Comparison of ENCODE assay signal across 18 cellular contexts in the genomic region with DNA sequence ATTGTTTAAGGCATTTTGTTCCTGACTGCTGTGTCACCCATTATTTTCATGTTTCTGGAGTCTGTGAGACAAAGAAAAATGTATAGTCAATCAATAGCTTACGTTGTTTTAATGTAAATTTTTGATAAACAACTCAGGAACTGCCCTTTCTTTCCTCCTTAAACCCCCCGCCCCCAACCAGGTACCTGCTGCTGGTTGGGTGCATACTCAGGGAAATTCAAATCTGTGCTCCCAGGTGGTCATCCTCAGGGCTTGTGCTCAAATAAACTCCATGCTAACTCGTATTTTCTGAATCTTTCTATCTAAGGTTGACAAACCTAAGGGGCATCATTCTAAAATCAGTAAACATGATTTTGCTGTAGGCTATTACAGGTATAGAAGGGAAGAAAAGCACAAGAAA. TPM values are rescaled to one million over a fixed set of nuclear protein-coding genes. Genes with fewer than 3 reads are reported as not detected.
DNase-seq lines count a peak whose midpoint lies in the region; ATAC-seq and TF ChIP-seq lines count a peak whose summit lies in the region.
"Had no signal": no experiment of that assay in that cellular context is flagged by ENCODE, and none has a peak within 500 bp of the region (broad histone marks: within the 10 kb centered on the region; RNA-seq: fewer than 3 reads in every experiment).

No MANE protein-coding gene starts in this region.

- H3K9me3 Mint-ChIP-seq in GM23338 (peaks cover 4% of the 10 kb centered on the region), type B pancreatic cell (no peaks in the 10 kb centered on the region)
- H3K9me3 Mint-ChIP-seq: CD14-positive monocyte had no signal

- H3K27ac Mint-ChIP-seq in GM23338 (peak overlapping the region; percentile 99), type B pancreatic cell (no peak overlapping the region)

- H3K9ac ChIP-seq in HUES64 (ENCODE audit: low read depth, low read length), result peak overlapping the region; percentile 51
- H3K9ac ChIP-seq in smooth muscle cell (ENCODE audit: low read depth), result no peak overlapping the region

- H3K4me2 ChIP-seq in GM23338 (peak overlapping the region; percentile 61), hepatocyte (peak overlapping the region; percentile 41), smooth muscle cell (peak overlapping the region; percentile 75)

- H3K4me1 ChIP-seq in GM23338 (ENCODE audit: insufficient read depth) (peaks cover 48% of the 10 kb centered on the region), HUES64 (ENCODE audit: insufficient read depth, low read length) (peaks cover 41% of the 10 kb centered on the region), hepatocyte (ENCODE audit: insufficient read depth) (peaks cover 12% of the 10 kb centered on the region), smooth muscle cell (ENCODE audit: low read depth) (peaks cover 12% of the 10 kb centered on the region)

- WGBS in HUES64, result 30% methylated on average over 2 of the region's 3 CpGs
- 39% methylated on average over 3 of the region's 3 CpGs for WGBS in hepatocyte (ENCODE audit: low lambda C conversion rate, missing lambda C conversion rate)
- WGBS in smooth muscle cell (ENCODE audit: low lambda C conversion rate), result 45% methylated on average over 3 of the region's 3 CpGs

- H3K27me3 Mint-ChIP-seq in GM23338 (ENCODE audit: insufficient read depth, low read depth, poor library complexity) (peaks cover 19% of the 10 kb centered on the region), type B pancreatic cell (peaks cover 57% of the 10 kb centered on the region)

- H3K9me2 ChIP-seq in GM23338 (ENCODE audit: insufficient read depth) (no peaks in the 10 kb centered on the region), hepatocyte (replicated peaks; ENCODE audit: insufficient read depth) (no peaks in the 10 kb centered on the region)

- H3K36me3 ChIP-seq in GM23338 (ENCODE audit: insufficient read depth), result no peaks in the 10 kb centered on the region
- no peaks in the 10 kb centered on the region for H3K36me3 ChIP-seq in HUES64 (ENCODE audit: insufficient read depth, low read length)
- H3K36me3 ChIP-seq in hepatocyte (replicated peaks; ENCODE audit: insufficient read depth, low read depth), result no peaks in the 10 kb centered on the region
- H3K36me3 ChIP-seq in smooth muscle cell (ENCODE audit: low read depth), result no peaks in the 10 kb centered on the region

- H3K4me3 ChIP-seq in GM23338, result peak overlapping the region; percentile 34; the same call in 1 of the 2 replicates
- no peak overlapping the region for H3K4me3 ChIP-seq in HUES64 (ENCODE audit: low read length)
- no peak overlapping the region for H3K4me3 ChIP-seq in hepatocyte
- no peak overlapping the region for H3K4me3 ChIP-seq in smooth muscle cell

- H3K9me3 ChIP-seq in HUES64 (ENCODE audit: insufficient read depth, low read depth, low read length), result peaks cover 3% of the 10 kb centered on the region; the same call in 1 of the 2 replicates
- no peaks in the 10 kb centered on the region for H3K9me3 ChIP-seq in hepatocyte (ENCODE audit: low read depth)
- no peaks in the 10 kb centered on the region for H3K9me3 ChIP-seq in smooth muscle cell (replicated peaks; ENCODE audit: low read depth)

- TF ChIP-seq CTCF in GM23338 (conservative IDR thresholded peaks at IDR 0.05; ENCODE audit: low read depth in 2 of 2), result no peak
- TF ChIP-seq CTCF in hepatocyte (IDR thresholded peaks at IDR 0.05; ENCODE audit: poor library complexity), result no peak
- no peak for TF ChIP-seq CTCF in smooth muscle cell (IDR thresholded peaks at IDR 0.05; ENCODE audit: borderline replicate concordance, insufficient read depth, poor library complexity, severe bottlenecking)
- no peak for TF ChIP-seq CTCF in type B pancreatic cell (conservative IDR thresholded peaks at IDR 0.05)

- H3F3A ChIP-seq in GM23338 (replicated peaks; ENCODE audit: low read depth) (peaks cover 12% of the 10 kb centered on the region; the same call in 1 of the 2 replicates), smooth muscle cell (ENCODE audit: low read depth) (peaks cover 7% of the 10 kb centered on the region)

- ATAC-seq in GM23338, result peak; percentile 6; the same call in 1 of the 3 replicates
- ATAC-seq in GM21447 (IDR thresholded peaks at IDR 0.05; ENCODE audit: unreplicated experiment), result no peak

- peaks cover 6% of the 10 kb centered on the region for H3K79me2 ChIP-seq in GM23338 (replicated peaks; ENCODE audit: insufficient read depth)
- peaks cover 6% of the 10 kb centered on the region for H3K79me2 ChIP-seq in hepatocyte
- H3K79me2 ChIP-seq in smooth muscle cell (ENCODE audit: low read depth), result peaks cover 8% of the 10 kb centered on the region

- H4K20me1 ChIP-seq in GM23338 (replicated peaks; ENCODE audit: insufficient read depth) (no peaks in the 10 kb centered on the region), hepatocyte (ENCODE audit: insufficient read depth, poor library complexity, severe bottlenecking) (no peaks in the 10 kb centered on the region), smooth muscle cell (ENCODE audit: low read depth) (no peaks in the 10 kb centered on the region)

- peaks cover 71% of the 10 kb centered on the region for H3K4me1 Mint-ChIP-seq in GM23338
- peaks cover 19% of the 10 kb centered on the region for H3K4me1 Mint-ChIP-seq in type B pancreatic cell (ENCODE audit: unreplicated experiment)

- no peak overlapping the region for H2AFZ ChIP-seq in GM23338
- no peak overlapping the region for H2AFZ ChIP-seq in hepatocyte
- no peak overlapping the region for H2AFZ ChIP-seq in smooth muscle cell (ENCODE audit: low read depth)

- H3K36me3 Mint-ChIP-seq in GM23338 (ENCODE audit: low read depth) (peaks cover 6% of the 10 kb centered on the region; the same call in 2 of the 3 replicates), type B pancreatic cell (no peaks in the 10 kb centered on the region)
- H3K36me3 Mint-ChIP-seq: CD14-positive monocyte had no signal

- H3K27ac ChIP-seq in GM23338 (ENCODE audit: low read depth) (peak overlapping the region; percentile 95), HUES64 (ENCODE audit: low read depth, low read length) (peak overlapping the region; percentile 94), hepatocyte (no peak overlapping the region), smooth muscle cell (ENCODE audit: low read depth) (no peak overlapping the region)

- H3K27me3 ChIP-seq in GM23338 (ENCODE audit: insufficient read depth) (no peaks in the 10 kb centered on the region), HUES64 (ENCODE audit: insufficient read depth, low read length) (peaks cover 6% of the 10 kb centered on the region; the same call in 1 of the 2 replicates), hepatocyte (peaks cover 7% of the 10 kb centered on the region), smooth muscle cell (ENCODE audit: low read depth) (no peaks in the 10 kb centered on the region)

- DNase-seq in GM23338 (ENCODE audit: low spot score) (peak; percentile 72), hepatocyte (ENCODE audit: low spot score) (no peak), smooth muscle cell (lab: John Stamatoyannopoulos, UW; ENCODE audit: unreplicated experiment) (no peak), DMS 273 treated with DMSO at 0.1 percent for 48 hours (lab: John Stamatoyannopoulos, UW) (no peak), type B pancreatic cell (ENCODE audit: extremely low spot score, unreplicated experiment) (no peak)
- DNase-seq: GF-D8, GOT3, NCI-H1092 treated with DMSO at 0.1 percent for 48 hours, NCI-H226, NCI-H524, NCI-H82, Right ventricle myocardium superior, SW 1271 had no signal

- H3K4me3 Mint-ChIP-seq in GM23338 (peak overlapping the region; percentile 58), type B pancreatic cell (no peak overlapping the region)

TF ChIP-seq in GM23338, 12 proteins besides CTCF, POLR2A, EP300 and RAD21 (continues in another document):
- no peak for TF ChIP-seq ZNF114 (CRISPR knock-in tag; IDR thresholded peaks at IDR 0.05)
- no peak for TF ChIP-seq EZH2phosphoT487 (IDR thresholded peaks at IDR 0.05; ENCODE audit: unreplicated experiment)
- no peak for TF ChIP-seq CREB1 (CRISPR knock-in tag; IDR thresholded peaks at IDR 0.05; ENCODE audit: low read depth)
- TF ChIP-seq NANOG (IDR thresholded peaks at IDR 0.05; ENCODE audit: borderline replicate concordance), result no peak
- TF ChIP-seq POLR2AphosphoS5 (IDR thresholded peaks at IDR 0.05; ENCODE audit: low read depth), result no peak
- TF ChIP-seq EZH2 (IDR thresholded peaks at IDR 0.05; ENCODE audit: low read depth, unreplicated experiment), result no peak
- TF ChIP-seq, protein P1, sequence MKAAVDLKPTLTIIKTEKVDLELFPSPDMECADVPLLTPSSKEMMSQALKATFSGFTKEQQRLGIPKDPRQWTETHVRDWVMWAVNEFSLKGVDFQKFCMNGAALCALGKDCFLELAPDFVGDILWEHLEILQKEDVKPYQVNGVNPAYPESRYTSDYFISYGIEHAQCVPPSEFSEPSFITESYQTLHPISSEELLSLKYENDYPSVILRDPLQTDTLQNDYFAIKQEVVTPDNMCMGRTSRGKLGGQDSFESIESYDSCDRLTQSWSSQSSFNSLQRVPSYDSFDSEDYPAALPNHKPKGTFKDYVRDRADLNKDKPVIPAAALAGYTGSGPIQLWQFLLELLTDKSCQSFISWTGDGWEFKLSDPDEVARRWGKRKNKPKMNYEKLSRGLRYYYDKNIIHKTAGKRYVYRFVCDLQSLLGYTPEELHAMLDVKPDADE (IDR thresholded peaks at IDR 0.05), result no peak

RNA-seq across cellular contexts. Expression of a gene that starts 4.1 kb away (rescaled TPM):
- total RNA-seq in GM23338 (2014; rRNA removed; shearing (Covaris generic)), result 84.2 and 86.1 TPM in 2 replicates
- polyA plus RNA-seq in GM23338 (2016; fragmentation: Nextera tagmentation; extraction: Ambion mirVana), result 91.3 and 95.9 TPM in 2 replicates
- polyA plus RNA-seq in HUES64 (2013, experiment 1 of 2), result 68.9 TPM
- 64.1 TPM for polyA plus RNA-seq in HUES64 (2013, experiment 2 of 2)
- 58.5 and 63.0 TPM in 2 replicates for total RNA-seq in hepatocyte
- 48.4 and 57.8 TPM in 2 replicates for polyA plus RNA-seq in hepatocyte
- 43.8 and 60.7 TPM in 2 replicates for total RNA-seq in smooth muscle cell
- polyA plus RNA-seq in smooth muscle cell, result 31.5 and 51.0 TPM in 2 replicates
- 66.4 and 81.7 TPM in 2 replicates for total RNA-seq in type B pancreatic cell (ENCODE audit: low replicate concordance)

RNA-seq across cellular contexts. Expression of a gene that starts 50.8 kb away (rescaled TPM):
- total RNA-seq in GM23338 (2014; rRNA removed; shearing (Covaris generic)), result 45.0 and 57.2 TPM in 2 replicates
- polyA plus RNA-seq in GM23338 (2016; fragmentation: Nextera tagmentation; extraction: Ambion mirVana) (174 and 177 TPM in 2 replicates), hepatocyte (48.9 and 60.3 TPM in 2 replicates), smooth muscle cell (34.1 and 46.6 TPM in 2 replicates)
- polyA plus RNA-seq in HUES64 (2013, experiment 1 of 2), result 62.9 TPM
- polyA plus RNA-seq in HUES64 (2013, experiment 2 of 2), result 67.1 TPM
- total RNA-seq in hepatocyte (35.7 and 42.5 TPM in 2 replicates), smooth muscle cell (22.4 and 26.1 TPM in 2 replicates), type B pancreatic cell (ENCODE audit: low replicate concordance) (47.8 and 91.8 TPM in 2 replicates)

RNA-seq across cellular contexts. Expression of a gene that starts 51.5 kb away (rescaled TPM):
- total RNA-seq in GM23338 (2014; rRNA removed; shearing (Covaris generic)), result not detected in 2 replicates
- polyA plus RNA-seq in GM23338 (2016; fragmentation: Nextera tagmentation; extraction: Ambion mirVana) (not detected in 2 replicates), hepatocyte (not detected in 2 replicates), smooth muscle cell (not detected in 2 replicates)
- polyA plus RNA-seq in HUES64 (2013, experiment 1 of 2), result not detected
- not detected for polyA plus RNA-seq in HUES64 (2013, experiment 2 of 2)
- total RNA-seq in hepatocyte (not detected in 2 replicates), smooth muscle cell (not detected in 2 replicates), type B pancreatic cell (ENCODE audit: low replicate concordance) (not detected in 2 replicates)
- total RNA-seq: Daoy, HT-29, Right ventricle myocardium superior had no signal

Comparison
In these comparisons a context has a peak if more than half of its experiments do, and no peak if none do; other contexts are left out.
1. H3K27ac ChIP-seq: peak in GM23338 (single experiment) and HUES64 (single experiment); none in hepatocyte (single experiment) and smooth muscle cell (single experiment).
2. Peak in every context shown above with its lines, with median percentiles within 50 percentile points of each other: H3K4me2 ChIP-seq.